In genomic region chr22:42269407-42270177, GRCh38 we compare ENCODE assay signal across 3 cellular contexts.
TF ChIP-seq lines count a peak whose summit lies in the region.

No MANE protein-coding gene starts in this region.

TF ChIP-seq in GM12891, 5 proteins besides CTCF, POLR2A, EP300 and RAD21 (continued from another document):
- peak; percentile 58; the same call in 1 of the 2 replicates for TF ChIP-seq TAF1 (IDR thresholded peaks at IDR 0.05; ENCODE audit: low read depth, low read length)

TF ChIP-seq in HEK293, 187 proteins besides CTCF, POLR2A, EP300 and RAD21 (continues in another document):
- 0 out of 2 replicates have a peak, but pooled peaks have one; percentile 20 for TF ChIP-seq INSM2 (tag by site-specific recombination; IDR thresholded peaks at IDR 0.05)
- peak; percentile 68; the same call in 1 of the 2 replicates for TF ChIP-seq KLF16 (tag by site-specific recombination; IDR thresholded peaks at IDR 0.05)
- TF ChIP-seq SP2 (tag by site-specific recombination; IDR thresholded peaks at IDR 0.05) = peak; percentile 89
- no peak for TF ChIP-seq ZNF292 (tag by site-specific recombination; IDR thresholded peaks at IDR 0.05; ENCODE audit: borderline replicate concordance, low read depth)
- TF ChIP-seq ZNF692 (tag by site-specific recombination; IDR thresholded peaks at IDR 0.05) = 0 out of 2 replicates have a peak, but pooled peaks have one; percentile 24
- 0 out of 2 replicates have a peak, but pooled peaks have one; percentile 33 for TF ChIP-seq ZNF24 (tag by site-specific recombination; IDR thresholded peaks at IDR 0.05)
- TF ChIP-seq ZBTB7A (tag by site-specific recombination; IDR thresholded peaks at IDR 0.05; ENCODE audit: low read depth) = peak; percentile 35; the same call in 1 of the 2 replicates
- TF ChIP-seq PRDM10 (tag by site-specific recombination; IDR thresholded peaks at IDR 0.05) = peak; percentile 30
- TF ChIP-seq ZBTB20 (tag by site-specific recombination; IDR thresholded peaks at IDR 0.05) = peak; percentile 90
- TF ChIP-seq ZEB2 (tag by site-specific recombination; IDR thresholded peaks at IDR 0.05) = peak; percentile 40
- TF ChIP-seq ZBTB8A (tag by site-specific recombination; IDR thresholded peaks at IDR 0.05) = peak; percentile 93
- TF ChIP-seq ZNF335 (tag by site-specific recombination; conservative IDR thresholded peaks at IDR 0.05) = peak; percentile 87
- TF ChIP-seq ZBTB11 (tag by site-specific recombination; conservative IDR thresholded peaks at IDR 0.05; ENCODE audit: low read depth) = peak; percentile 71
- no peak for TF ChIP-seq ZNF707 (tag by site-specific recombination; IDR thresholded peaks at IDR 0.05)
- TF ChIP-seq ZNF600 (tag by site-specific recombination; IDR thresholded peaks at IDR 0.05) = 0 out of 2 replicates have a peak, but pooled peaks have one; percentile 21

TF ChIP-seq in HepG2, 621 proteins besides CTCF, POLR2A, EP300 and RAD21 (continued from another document and continues in another):
- peak; percentile 61; the same call in 1 of the 2 replicates for TF ChIP-seq KMT2B (CRISPR knock-in tag; IDR thresholded peaks at IDR 0.05)
- no peak; the same call in 1 of the 2 replicates for TF ChIP-seq ZNF414 (CRISPR knock-in tag; IDR thresholded peaks at IDR 0.05)
- no peak for TF ChIP-seq MZF1 (CRISPR knock-in tag; IDR thresholded peaks at IDR 0.05; ENCODE audit: borderline replicate concordance)
- no peak for TF ChIP-seq ZNF839 (CRISPR knock-in tag; IDR thresholded peaks at IDR 0.05; ENCODE audit: borderline replicate concordance)
- no peak for TF ChIP-seq ZNF878 (CRISPR knock-in tag; IDR thresholded peaks at IDR 0.05)
- peak; percentile 54; the same call in 1 of the 2 replicates for TF ChIP-seq KAT8 (CRISPR knock-in tag; IDR thresholded peaks at IDR 0.05)
- TF ChIP-seq ZFP36L1 (CRISPR knock-in tag; IDR thresholded peaks at IDR 0.05) = no peak
- TF ChIP-seq ZNF891 (CRISPR knock-in tag; IDR thresholded peaks at IDR 0.05) = peak; percentile 44
- TF ChIP-seq ATF2 (CRISPR knock-in tag; IDR thresholded peaks at IDR 0.05) = no peak
- TF ChIP-seq NFIB (CRISPR knock-in tag; IDR thresholded peaks at IDR 0.05; ENCODE audit: borderline replicate concordance) = no peak
- TF ChIP-seq ZBTB39 (CRISPR knock-in tag; IDR thresholded peaks at IDR 0.05) = 0 out of 2 replicates have a peak, but pooled peaks have one; percentile 40
- TF ChIP-seq HES4 (CRISPR knock-in tag; IDR thresholded peaks at IDR 0.05; ENCODE audit: borderline replicate concordance) = peak; percentile 35; the same call in 1 of the 2 replicates
- TF ChIP-seq PHF5A (CRISPR knock-in tag; IDR thresholded peaks at IDR 0.05; ENCODE audit: low read depth, unreplicated experiment) = no peak
- no peak for TF ChIP-seq ZC3H4 (CRISPR knock-in tag; IDR thresholded peaks at IDR 0.05; ENCODE audit: borderline replicate concordance)
- TF ChIP-seq SIN3A (IDR thresholded peaks at IDR 0.05; ENCODE audit: borderline replicate concordance, low read depth, low read length) = peak; percentile 89
- TF ChIP-seq CHD2 (IDR thresholded peaks at IDR 0.05; ENCODE audit: low read depth, low read length) = peak; percentile 45; the same call in 1 of the 2 replicates
- peak; percentile 51; the same call in 1 of the 2 replicates for TF ChIP-seq ZNF343 (CRISPR knock-in tag; IDR thresholded peaks at IDR 0.05)
- 0 out of 2 replicates have a peak, but pooled peaks have one; percentile 62 for TF ChIP-seq ZNF337 (CRISPR knock-in tag; IDR thresholded peaks at IDR 0.05; ENCODE audit: borderline replicate concordance, low read depth)
- TF ChIP-seq ZBTB26 (CRISPR knock-in tag; IDR thresholded peaks at IDR 0.05; ENCODE audit: borderline replicate concordance) = peak; percentile 15; the same call in 1 of the 2 replicates
- TF ChIP-seq KDM6A (CRISPR knock-in tag; IDR thresholded peaks at IDR 0.05; ENCODE audit: low read depth) = no peak
- TF ChIP-seq ZNF17 (CRISPR knock-in tag; IDR thresholded peaks at IDR 0.05) = no peak
- no peak for TF ChIP-seq SP2 (CRISPR knock-in tag; IDR thresholded peaks at IDR 0.05)
- no peak for TF ChIP-seq ZNF224 (CRISPR knock-in tag; IDR thresholded peaks at IDR 0.05)
- TF ChIP-seq MED13 (CRISPR knock-in tag; IDR thresholded peaks at IDR 0.05) = no peak
- TF ChIP-seq SMARCE1 (IDR thresholded peaks at IDR 0.05; ENCODE audit: borderline replicate concordance) = no peak
- peak; percentile 15 for TF ChIP-seq JARID2 (CRISPR knock-in tag; IDR thresholded peaks at IDR 0.05; ENCODE audit: insufficient replicate concordance)
- no peak for TF ChIP-seq ZNF549 (CRISPR knock-in tag; IDR thresholded peaks at IDR 0.05)
- no peak for TF ChIP-seq SMC3 (IDR thresholded peaks at IDR 0.05; ENCODE audit: low read length)
- no peak for TF ChIP-seq ZBTB7B (CRISPR knock-in tag; IDR thresholded peaks at IDR 0.05)
- peak; percentile 51; the same call in 1 of the 2 replicates for TF ChIP-seq BORCS8-MEF2B (CRISPR knock-in tag; IDR thresholded peaks at IDR 0.05)
- no peak for TF ChIP-seq ZBTB14 (CRISPR knock-in tag; IDR thresholded peaks at IDR 0.05)
- no peak for TF ChIP-seq MAFF (IDR thresholded peaks at IDR 0.05; ENCODE audit: low read depth, low read length)
- TF ChIP-seq ZFP41 (CRISPR knock-in tag; IDR thresholded peaks at IDR 0.05; ENCODE audit: borderline replicate concordance) = no peak
- no peak for TF ChIP-seq PHB2 (IDR thresholded peaks at IDR 0.05; ENCODE audit: partially characterized antibody)
- TF ChIP-seq HCFC1 (IDR thresholded peaks at IDR 0.05; ENCODE audit: low read depth, low read length) = no peak
- TF ChIP-seq WIZ (CRISPR knock-in tag; IDR thresholded peaks at IDR 0.05) = no peak
- no peak for TF ChIP-seq LBX2 (CRISPR knock-in tag; IDR thresholded peaks at IDR 0.05; ENCODE audit: borderline replicate concordance)
- no peak for TF ChIP-seq KDM4B (CRISPR knock-in tag; IDR thresholded peaks at IDR 0.05)
- TF ChIP-seq ZNF83 (CRISPR knock-in tag; IDR thresholded peaks at IDR 0.05; ENCODE audit: borderline replicate concordance) = no peak
- TF ChIP-seq CREBL2 (CRISPR knock-in tag; IDR thresholded peaks at IDR 0.05; ENCODE audit: borderline replicate concordance) = no peak
- no peak for TF ChIP-seq REPIN1 (CRISPR knock-in tag; IDR thresholded peaks at IDR 0.05; ENCODE audit: borderline replicate concordance, low read depth)
- TF ChIP-seq ZNF280B (CRISPR knock-in tag; IDR thresholded peaks at IDR 0.05; ENCODE audit: borderline replicate concordance) = peak; percentile 74; the same call in 1 of the 2 replicates
- TF ChIP-seq ZFP36 (IDR thresholded peaks at IDR 0.05; ENCODE audit: borderline replicate concordance, low read depth, low read length, partially characterized antibody) = no peak
- peak; percentile 67; the same call in 1 of the 2 replicates for TF ChIP-seq SALL1 (CRISPR knock-in tag; IDR thresholded peaks at IDR 0.05)
- TF ChIP-seq HINFP (CRISPR knock-in tag; IDR thresholded peaks at IDR 0.05; ENCODE audit: low read depth) = 0 out of 2 replicates have a peak, but pooled peaks have one; percentile 64
- TF ChIP-seq FOXK1 (CRISPR knock-in tag; IDR thresholded peaks at IDR 0.05; ENCODE audit: borderline replicate concordance, low read depth) = 0 out of 2 replicates have a peak, but pooled peaks have one; percentile 14
- TF ChIP-seq EHMT2 (IDR thresholded peaks at IDR 0.05; ENCODE audit: borderline replicate concordance, low read depth, low read length) = no peak
- TF ChIP-seq NFYC (CRISPR knock-in tag; IDR thresholded peaks at IDR 0.05) = no peak
- TF ChIP-seq CHD4 (IDR thresholded peaks at IDR 0.05; ENCODE audit: borderline replicate concordance, low read length) = no peak
- TF ChIP-seq FOXA1 (IDR thresholded peaks at IDR 0.05) = no peak
- no peak for TF ChIP-seq FOXA1 (CRISPR knock-in tag; IDR thresholded peaks at IDR 0.05)
- TF ChIP-seq MXD1 (CRISPR knock-in tag; IDR thresholded peaks at IDR 0.05) = peak; percentile 94
- TF ChIP-seq ZFP36L2 (CRISPR knock-in tag; IDR thresholded peaks at IDR 0.05) = no peak
- no peak for TF ChIP-seq NR2F6 (IDR thresholded peaks at IDR 0.05)
- TF ChIP-seq NR2F6 (CRISPR knock-in tag; IDR thresholded peaks at IDR 0.05) = peak; percentile 18; the same call in 1 of the 2 replicates
- TF ChIP-seq PLRG1 (conservative IDR thresholded peaks at IDR 0.05) = no peak
- no peak for TF ChIP-seq NFRKB (IDR thresholded peaks at IDR 0.05)
